ENCODE assay signal across 8 cellular contexts in genomic region chr17:43760254-43760852, GRCh38. TPM values are rescaled to one million over a fixed set of nuclear protein-coding genes. Genes with fewer than 3 reads are reported as not detected.
DNase-seq lines count a peak whose midpoint lies in the region; ATAC-seq and TF ChIP-seq lines count a peak whose summit lies in the region.

No MANE protein-coding gene starts in this region.

- no peaks in the 10 kb centered on the region for H3K9me3 Mint-ChIP-seq in endothelial cell (ENCODE audit: unreplicated experiment)

- no peaks in the 10 kb centered on the region for H3K79me2 ChIP-seq in DOHH2 (ENCODE audit: control insufficient read depth, low read length)

- peaks cover 43% of the 10 kb centered on the region for H3K4me1 Mint-ChIP-seq in endothelial cell (ENCODE audit: unreplicated experiment)

- no peaks in the 10 kb centered on the region for H3K9me2 ChIP-seq in DOHH2 (replicated peaks; ENCODE audit: control insufficient read depth, low read length)

- H3K27me3 ChIP-seq in DOHH2 (ENCODE audit: control insufficient read depth, low read length), result no peaks in the 10 kb centered on the region

- H3K36me3 Mint-ChIP-seq in endothelial cell (ENCODE audit: low read depth, unreplicated experiment), result no peaks in the 10 kb centered on the region

- H3K36me3 ChIP-seq in DOHH2 (ENCODE audit: control insufficient read depth, low read length), result no peaks in the 10 kb centered on the region

- no peak overlapping the region for H3K27ac ChIP-seq in DOHH2 (ENCODE audit: low read depth, low read length)

- H3K4me2 ChIP-seq in DOHH2 (ENCODE audit: low read length), result no peak overlapping the region

- no peaks in the 10 kb centered on the region for H4K20me1 ChIP-seq in DOHH2 (ENCODE audit: control insufficient read depth, insufficient read depth, low read depth, low read length)

- H3K27ac Mint-ChIP-seq in endothelial cell (ENCODE audit: unreplicated experiment), result peak overlapping the region; percentile 89

- TF ChIP-seq CTCF in DOHH2 (IDR thresholded peaks at IDR 0.05; ENCODE audit: low read depth, low read length, poor library complexity, severe bottlenecking) (peak; percentile 99), endothelial cell (IDR thresholded peaks at IDR 0.05; ENCODE audit: unreplicated experiment) (peak; percentile 97)

- H3K9me3 ChIP-seq in DOHH2 (ENCODE audit: control insufficient read depth, insufficient read depth, low read length), result no peaks in the 10 kb centered on the region

- H3K4me3 ChIP-seq in DOHH2 (ENCODE audit: low read length), result no peak overlapping the region

- H3K4me3 Mint-ChIP-seq in endothelial cell (ENCODE audit: unreplicated experiment), result no peak overlapping the region

- H3F3A ChIP-seq in DOHH2 (ENCODE audit: control insufficient read depth, insufficient read depth), result no peaks in the 10 kb centered on the region

- peaks cover 5% of the 10 kb centered on the region for H3K27me3 Mint-ChIP-seq in endothelial cell (ENCODE audit: unreplicated experiment)

- H3K4me1 ChIP-seq in DOHH2 (ENCODE audit: control insufficient read depth, low read length), result no peaks in the 10 kb centered on the region

- no peak for ATAC-seq in GM21360 (IDR thresholded peaks at IDR 0.05; ENCODE audit: unreplicated experiment)

- DNase-seq in HuH-7 (ENCODE audit: low spot score), result peak; percentile 98
- DNase-seq in NOMO-1 treated with DMSO at 0.1 percent for 48 hours (lab: John Stamatoyannopoulos, UW; ENCODE audit: unreplicated experiment), result peak; percentile 78
- peak; percentile 66 to 89 (median 87) for DNase-seq in activated CD8-positive, alpha-beta memory T cell treated with anti-CD3 and anti-CD28 coated beads for 48 hours (ENCODE audit: low read depth in 2 of 3, low spot score in 2 of 3)
- DNase-seq in endothelial cell (ENCODE audit: low spot score), result peak; percentile 99
- DNase-seq in mesenteric fat pad (ENCODE audit: low spot score), result peak; percentile 93
- DNase-seq in stimulated activated CD8-positive, alpha-beta memory T cell treated with anti-CD3 and anti-CD28 coated beads, Interleukin-2, amount 100 ng/mL, for 1 hour (ENCODE audit: low read depth in 2 of 2), result peak; percentile 71 to 75

RNA-seq across cellular contexts. Expression of gene SOST, which starts 1.8 kb away (rescaled TPM):
- total RNA-seq in endothelial cell (ENCODE audit: unreplicated experiment), result 29.6 TPM
- not detected for total RNA-seq in mesenteric fat pad

RNA-seq across cellular contexts. Expression of gene DUSP3, which starts 18.4 kb away (rescaled TPM):
- total RNA-seq in endothelial cell (ENCODE audit: unreplicated experiment) (41.4 TPM), mesenteric fat pad (103 TPM)

RNA-seq across cellular contexts. Expression of gene CFAP97D1, which starts 19.9 kb away (rescaled TPM):
- total RNA-seq in endothelial cell (ENCODE audit: unreplicated experiment) (0.10 TPM), mesenteric fat pad (not detected)

Comparison
In these comparisons a context has a peak if more than half of its experiments do, and no peak if none do; other contexts are left out.
1. RNA of gene SOST, which starts 1.8 kb away (total RNA-seq): 29.6 TPM in endothelial cell (single experiment); not detected in mesenteric fat pad (single experiment); every median in the first group is over 10 times any median in the second.
2. Peak in every context shown above with its lines, with median percentiles within 50 percentile points of each other: DNase-seq.